ENCODE assay signal across 8 cellular contexts in genomic region chr1:159214149-159214760, GRCh38. TPM values are rescaled to one million over a fixed set of nuclear protein-coding genes. Genes with fewer than 3 reads are reported as not detected.
DNase-seq lines count a peak whose midpoint lies in the region; ATAC-seq, FAIRE-seq and TF ChIP-seq lines count a peak whose summit lies in the region.

No MANE protein-coding gene starts in this region.

- no peak overlapping the region for H3K27ac Mint-ChIP-seq in stimulated activated naive B cell treated with anti-CD40 and anti-IgM and Interleukin-4, amounts not matched to agents 10 μg/mL and 1 μg/mL and 100 μg/mL, for 72 hours

- in situ Hi-C loops in K562 (cut with MboI), result loop anchor here (5.0 to 10.0 kb wide), 2 partner anchors 52 to 79 kb away; no protein-coding TSS in a partner anchor

- H3K27me3 Mint-ChIP-seq in stimulated activated naive B cell treated with anti-CD40 and anti-IgM and Interleukin-4, amounts not matched to agents 10 μg/mL and 1 μg/mL and 100 μg/mL, for 72 hours, result peaks cover 62 to 82% of the 10 kb centered on the region in 2 donors

- H3K27ac ChIP-seq in RWPE1, result no peak overlapping the region
- no peak overlapping the region for H3K27ac ChIP-seq in K562 (ENCODE audit: extremely low read depth, low read depth, low read length)

- no TSS peak for BruUV-seq in K562 (replicated peaks; lab: Mats Ljungman, UMichigan)

- intact Hi-C loops in K562 (cut with micrococcal nuclease), result loop anchor here (10.0 kb wide), 1 partner anchor 581 kb away; no protein-coding TSS in a partner anchor

- POLR2A ChIA-PET in RWPE1 (lab: Yijun Ruan, JAX; ENCODE audit: low non-redundant PET) (no interaction called here), K562 (lab: Yijun Ruan, JAX) (interaction anchor here (0.5 to 1.3 kb wide), 4 partner anchors 16 to 1252 kb away, joined by 3 to 4 read pairs (median 4); no protein-coding TSS in a partner anchor)

- TF ChIP-seq RAD21 in K562 (CRISPR knock-in tag; conservative IDR thresholded peaks at IDR 0.05 in 1 of 2, IDR thresholded peaks at IDR 0.05 in 1 of 2), result peak; percentile 66 to 77

- peak; percentile 22 for DNase-seq in activated gamma-delta T cell treated with Interleukin-2 at 50 U/mL for 16 hours
- DNase-seq in activated gamma-delta T cell (lab: John Stamatoyannopoulos, UW), result no peak
- peak; percentile 62 for DNase-seq in RWPE1 (ENCODE audit: low spot score)
- peak; percentile 49 to 72 (median 66) for DNase-seq in K562 (ENCODE audit: extremely low read depth in 1 of 4, low spot score in 3 of 4)
- peak; percentile 61 for DNase-seq in left kidney (ENCODE audit: low read depth, low spot score)
- DNase-seq in stimulated activated naive B cell treated with anti-CD40 and anti-IgM and Interleukin-4, amounts not matched to agents 10 μg/mL and 1 μg/mL and 100 μg/mL, for 72 hours, result no peak

- no peaks in the 10 kb centered on the region for H3K79me2 ChIP-seq in K562 (ENCODE audit: control insufficient read depth, insufficient read depth, low read length)

- ATAC-seq in HG03280 (IDR thresholded peaks at IDR 0.05; ENCODE audit: unreplicated experiment) (peak; percentile 70), K562 (peak; percentile 84), HG03521 (IDR thresholded peaks at IDR 0.05; ENCODE audit: unreplicated experiment) (no peak)
- peak; percentile 51 to 63 for ATAC-seq in stimulated activated naive B cell treated with anti-CD40 and anti-IgM and Interleukin-4, amounts not matched to agents 10 μg/mL and 1 μg/mL and 100 μg/mL, for 72 hours (replicated peaks)

- H3K4me3 ChIP-seq in K562, result no peak overlapping the region

- H3K9me3 ChIP-seq in K562 (replicated peaks; ENCODE audit: control insufficient read depth, insufficient read depth, low read depth, low read length), result no peaks in the 10 kb centered on the region

- CTCF ChIA-PET in RWPE1 (lab: Yijun Ruan, JAX) (interaction anchor here (0.5 to 2.1 kb wide), 14 partner anchors 11 to 1016 kb away, joined by 3 to 16 read pairs (median 3); no protein-coding TSS in a partner anchor), K562 (lab: Yijun Ruan, JAX; ENCODE audit: low intra/inter-chr PET ratio) (interaction anchor here (1.2 to 6.1 kb wide), 3 partner anchors 53 to 83 kb away, joined by 3 to 90 read pairs (median 10); no protein-coding TSS in a partner anchor)

- no peaks in the 10 kb centered on the region for H3K9me1 ChIP-seq in K562 (ENCODE audit: control insufficient read depth, insufficient read depth, low read length)

- H3K36me3 ChIP-seq in K562 (ENCODE audit: control insufficient read depth, insufficient read depth, low read length), result no peaks in the 10 kb centered on the region

- no peaks in the 10 kb centered on the region; a peak in 1 of 5 replicates for H3K4me1 ChIP-seq in K562 (replicated peaks in 1 of 2; ENCODE audit: control insufficient read depth in 2 of 2, insufficient read depth in 2 of 2, low read length in 2 of 2)

- TF ChIP-seq POLR2A in K562 (conservative IDR thresholded peaks at IDR 0.05), result no peak

- TF ChIP-seq EP300 in K562 (IDR thresholded peaks at IDR 0.05; ENCODE audit: low read length), result no peak

- TF ChIP-seq CTCF in RWPE1 (conservative IDR thresholded peaks at IDR 0.05; ENCODE audit: low read depth), result peak; percentile 93
- peak; percentile 82 to 87 (median 85) for TF ChIP-seq CTCF in K562 (IDR thresholded peaks at IDR 0.05 in 2 of 3, conservative IDR thresholded peaks at IDR 0.05 in 1 of 3; ENCODE audit: insufficient read depth in 2 of 3, low read depth in 1 of 3, low read length in 3 of 3)

- no peak overlapping the region for H3K9ac ChIP-seq in K562 (ENCODE audit: insufficient read depth in 1 of 2, low read depth in 2 of 2, low read length in 2 of 2)

- FAIRE-seq in K562 (lab: Jason Lieb, UNC), result peak; percentile 87

- no peak overlapping the region for H2AFZ ChIP-seq in K562 (ENCODE audit: low read depth, low read length)

- H3K4me2 ChIP-seq in K562 (ENCODE audit: insufficient read depth, low read length), result no peak overlapping the region

- no peaks in the 10 kb centered on the region for H3K36me3 Mint-ChIP-seq in stimulated activated naive B cell treated with anti-CD40 and anti-IgM and Interleukin-4, amounts not matched to agents 10 μg/mL and 1 μg/mL and 100 μg/mL, for 72 hours

- no peaks in the 10 kb centered on the region for H4K20me1 ChIP-seq in K562 (replicated peaks; ENCODE audit: control insufficient read depth, insufficient read depth, low read length)

- H3K27me3 ChIP-seq in K562 (ENCODE audit: control insufficient read depth in 2 of 2, insufficient read depth in 2 of 2, low read length in 2 of 2), result peaks cover 4 to 12% of the 10 kb centered on the region in 2 experiments; a peak in 2 of 5 replicates

- H3K4me3 Mint-ChIP-seq in stimulated activated naive B cell treated with anti-CD40 and anti-IgM and Interleukin-4, amounts not matched to agents 10 μg/mL and 1 μg/mL and 100 μg/mL, for 72 hours, result no peak overlapping the region

- WGBS in K562 (ENCODE audit: insufficient coverage, low coverage, missing lambda C conversion rate), result 0% methylated on average over 5 of the region's 5 CpGs

- H3K9me3 Mint-ChIP-seq in stimulated activated naive B cell treated with anti-CD40 and anti-IgM and Interleukin-4, amounts not matched to agents 10 μg/mL and 1 μg/mL and 100 μg/mL, for 72 hours, result no peaks in the 10 kb centered on the region

- peaks cover 5 to 8% of the 10 kb centered on the region in 2 donors for H3K4me1 Mint-ChIP-seq in stimulated activated naive B cell treated with anti-CD40 and anti-IgM and Interleukin-4, amounts not matched to agents 10 μg/mL and 1 μg/mL and 100 μg/mL, for 72 hours

TF ChIP-seq in K562, 482 proteins besides CTCF, POLR2A, EP300 and RAD21:
- TF ChIP-seq FOXP1 (CRISPR knock-in tag; IDR thresholded peaks at IDR 0.05), result no peak
- TF ChIP-seq KLF16 (IDR thresholded peaks at IDR 0.05), result 0 out of 2 replicates have a peak, but pooled peaks have one; percentile 24
- TF ChIP-seq DEAF1 (CRISPR knock-in tag; IDR thresholded peaks at IDR 0.05), result peak; percentile 65
- TF ChIP-seq SMC3 (conservative IDR thresholded peaks at IDR 0.05; ENCODE audit: insufficient read depth, low read depth, low read length), result peak; percentile 71

RNA-seq across cellular contexts. Expression of gene ACKR1, which starts 9.6 kb away (rescaled TPM):
- 0.44 TPM in 1 of 2 replicates, not detected in the other for total RNA-seq in K562 (2011; cell fraction: chromatin; rRNA removed; ENCODE audit: low replicate concordance)
- 0.50 and 0.53 TPM in 2 replicates for total RNA-seq in K562 (2011; cell fraction: nucleolus; rRNA removed)
- 0.29 TPM in 1 of 2 replicates, not detected in the other for total RNA-seq in K562 (2011; cell fraction: nucleoplasm; rRNA removed)
- 0.18 and 0.41 TPM in 2 replicates for total RNA-seq in K562 (2014; rRNA removed)
- 0.07 TPM in 1 of 2 replicates, not detected in the other for total RNA-seq in K562 (2014; rRNA removed; fragmentation: Illumina TruSeq; extraction: Trizol)
- 0.11 TPM in 1 of 2 replicates, not detected in the other for total RNA-seq in K562 (2015; rRNA removed; fragmentation: Illumina TruSeq; extraction: Trizol)
- total RNA-seq in K562 (2021), result 0.51 and 0.58 TPM in 2 replicates
- 0.15 TPM in 1 of 2 replicates, not detected in the other for polyA plus RNA-seq in K562 (2011; rRNA removed)
- polyA plus RNA-seq in K562 (2011; cell fraction: cytosol; rRNA removed), result 0.43 TPM in 1 of 2 replicates, not detected in the other
- 0.07 and 0.34 TPM in 2 replicates for polyA plus RNA-seq in K562 (2011; cell fraction: nucleus; rRNA removed)
- polyA plus RNA-seq in K562 (2012), result 0.62 and 1.7 TPM in 2 replicates
- polyA plus RNA-seq in K562 (2014; fragmentation: Illumina TruSeq; extraction: Trizol), result 0.22 and 0.24 TPM in 2 replicates
- under 1 TPM; 0.24 to 0.64 TPM for polyA plus RNA-seq in K562 (2014; fragmentation: Nextera tagmentation; extraction: Ambion mirVana)
- polyA plus RNA-seq in K562 (2014; rRNA removed), result 0.15 and 0.30 TPM in 2 replicates
- not detected in 2 replicates for polyA minus RNA-seq in K562 (2011; rRNA and poly(A)+ RNA removed)
- polyA minus RNA-seq in K562 (2011; cell fraction: cytosol; rRNA and poly(A)+ RNA removed), result not detected in 2 replicates
- polyA minus RNA-seq in K562 (2011; cell fraction: nucleus; rRNA and poly(A)+ RNA removed), result not detected in 2 replicates

RNA-seq across cellular contexts. Expression of gene CADM3, which starts 42.8 kb away (rescaled TPM):
- not detected in 2 replicates for total RNA-seq in K562 (2011; cell fraction: chromatin; rRNA removed; ENCODE audit: low replicate concordance)
- total RNA-seq in K562 (2011; cell fraction: nucleolus; rRNA removed), result 0.50 TPM in 1 of 2 replicates, not detected in the other
- total RNA-seq in K562 (2011; cell fraction: nucleoplasm; rRNA removed), result not detected in 2 replicates
- total RNA-seq in K562 (2014; rRNA removed) (not detected in 2 replicates), K562 (2014; rRNA removed; fragmentation: Illumina TruSeq; extraction: Trizol) (not detected in 2 replicates), K562 (2015; rRNA removed; fragmentation: Illumina TruSeq; extraction: Trizol) (not detected in 2 replicates), K562 (2021) (not detected in 2 replicates)
- polyA plus RNA-seq in K562 (2011; rRNA removed) (not detected in 2 replicates), K562 (2014; fragmentation: Illumina TruSeq; extraction: Trizol) (0.04 TPM in 1 of 2 replicates, not detected in the other), K562 (2014; fragmentation: Nextera tagmentation; extraction: Ambion mirVana) (not detected), K562 (2014; rRNA removed) (not detected in 2 replicates)
- polyA plus RNA-seq in K562 (2011; cell fraction: cytosol; rRNA removed), result not detected in 2 replicates
- polyA plus RNA-seq in K562 (2011; cell fraction: nucleus; rRNA removed), result 0.04 TPM in 1 of 2 replicates, not detected in the other
- polyA plus RNA-seq in K562 (2012), result 0.03 TPM in 1 of 2 replicates, not detected in the other
- polyA minus RNA-seq in K562 (2011; rRNA and poly(A)+ RNA removed), result not detected in 2 replicates
- not detected in 2 replicates for polyA minus RNA-seq in K562 (2011; cell fraction: cytosol; rRNA and poly(A)+ RNA removed)
- polyA minus RNA-seq in K562 (2011; cell fraction: nucleus; rRNA and poly(A)+ RNA removed), result not detected in 2 replicates

Comparison
In these comparisons a context has a peak if more than half of its experiments do, and no peak if none do; other contexts are left out.
1. DNase-seq: peak in activated gamma-delta T cell treated with Interleukin-2 at 50 U/mL for 16 hours (single experiment), RWPE1 (single experiment), K562 (4 of 4) and left kidney (single experiment); none in activated gamma-delta T cell (single experiment) and stimulated activated naive B cell treated with anti-CD40 and anti-IgM and Interleukin-4, amounts not matched to agents 10 μg/mL and 1 μg/mL and 100 μg/mL, for 72 hours (single experiment).